Comparison of ENCODE assay signal across 7 cellular contexts in the genomic region with DNA sequence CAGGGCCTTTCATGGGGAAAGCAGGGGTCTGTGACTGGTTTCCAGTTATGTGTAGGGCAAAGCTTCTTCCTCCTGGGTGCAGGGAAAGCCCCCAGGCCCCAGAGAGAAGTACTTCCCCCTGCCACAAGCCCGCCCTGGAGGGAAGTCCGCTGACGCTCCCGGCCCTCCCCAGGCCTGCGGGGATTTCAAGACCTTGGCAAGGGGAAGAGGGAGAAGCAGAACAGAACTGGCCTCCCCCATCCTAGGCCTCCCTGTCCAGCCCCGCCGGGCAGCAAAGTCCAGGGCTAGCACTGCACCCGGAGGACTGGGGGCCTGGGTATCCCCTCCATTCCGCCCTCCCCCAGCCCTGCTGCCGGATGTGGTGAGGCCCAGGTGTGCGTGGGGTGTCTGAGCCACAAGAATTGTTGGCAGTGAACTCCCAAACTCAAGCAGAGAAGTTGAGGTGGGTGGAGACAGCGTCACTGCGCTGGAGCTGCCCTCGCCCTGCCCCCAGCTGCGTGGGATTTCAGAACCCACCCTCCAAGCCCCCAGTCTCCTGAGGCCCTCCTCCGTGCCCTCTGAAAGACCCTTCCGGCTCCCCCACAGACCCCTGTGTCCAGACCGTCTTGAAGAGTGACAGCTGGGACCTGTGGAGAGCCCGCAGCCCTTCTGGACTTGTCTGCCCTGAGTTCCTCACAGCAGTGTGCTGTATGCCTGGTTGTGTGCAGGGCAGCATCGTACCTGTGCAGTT. TPM values are rescaled to one million over a fixed set of nuclear protein-coding genes. Genes with fewer than 3 reads are reported as not detected.
DNase-seq lines count a peak whose midpoint lies in the region; ATAC-seq and TF ChIP-seq lines count a peak whose summit lies in the region.

No MANE protein-coding gene starts in this region.

- peak overlapping the region; percentile 76 for H2AK5ac ChIP-seq in neuronal stem cell (ENCODE audit: low read depth, low read length)

- H2BK12ac ChIP-seq in neuronal stem cell (ENCODE audit: low read length), result no peak overlapping the region

- H3K4me1 ChIP-seq in neuronal stem cell (ENCODE audit: control insufficient read depth in 2 of 2, insufficient read depth in 1 of 2, low read depth in 1 of 2, low read length in 2 of 2) (peaks cover 20 to 22% of the 10 kb centered on the region in 2 donors), tibial artery (peaks cover 0 to 39% (median 19%) of the 10 kb centered on the region in 4 donors)

- no peak overlapping the region for H3K4ac ChIP-seq in neuronal stem cell (ENCODE audit: low read length)

- no peak overlapping the region for H2BK5ac ChIP-seq in neuronal stem cell (ENCODE audit: low read length)

- no peak overlapping the region for H3K9ac ChIP-seq in neuronal stem cell (ENCODE audit: low read depth, low read length, poor library complexity)

- intact Hi-C loops in tibial artery (cut with DNase I; ENCODE audit: low total_unique reads), result loop anchor here (10.0 kb wide), 2 partner anchors 158 to 358 kb away; a partner anchor contains a TSS

- TF ChIP-seq CTCF in tibial artery (IDR thresholded peaks at IDR 0.05), result no peak

- H3K4me3 ChIP-seq in neuronal stem cell (ENCODE audit: low read length in 2 of 2), result no peak overlapping the region
- H3K4me3 ChIP-seq in tibial artery, result no peak overlapping the region

- H2AFZ ChIP-seq in neuronal stem cell (ENCODE audit: low read length), result no peak overlapping the region

- no CpG with 5 or more reads among the region's 20 CpGs for WGBS in neuronal stem cell (ENCODE audit: extremely low coverage in 2 of 2, insufficient read length in 2 of 2, insufficient replicate concordance in 1 of 2), 2 donors

- peak overlapping the region; percentile 45 for H2BK15ac ChIP-seq in neuronal stem cell (ENCODE audit: low read length)

- peak overlapping the region; percentile 96 for H3K4me3 Mint-ChIP-seq in central memory CD8-positive, alpha-beta T cell

- no peaks in the 10 kb centered on the region for H3K27me3 Mint-ChIP-seq in central memory CD8-positive, alpha-beta T cell

- no peaks in the 10 kb centered on the region for H3K9me3 ChIP-seq in neuronal stem cell (replicated peaks in 1 of 2; ENCODE audit: control insufficient read depth in 2 of 2, insufficient read depth in 1 of 2, low read depth in 1 of 2, low read length in 2 of 2)
- no peaks in the 10 kb centered on the region for H3K9me3 ChIP-seq in tibial artery

- DNase-seq in GM19238 (ENCODE audit: insufficient read length, low spot score), result peak; percentile 92
- peak; percentile 72 to 82 (median 76) for DNase-seq in activated CD4-positive, CD25-positive, alpha-beta regulatory T cell (lab: John Stamatoyannopoulos, UW)
- DNase-seq in central memory CD8-positive, alpha-beta T cell (ENCODE audit: low spot score in 2 of 2), result peak; percentile 74 to 87
- no peak for DNase-seq in neuronal stem cell (ENCODE audit: low spot score)
- DNase-seq in tibial artery, result peak; percentile 55 to 83
- no peak for DNase-seq in NCI-H2171 treated with DMSO at 0.1 percent for 48 hours (lab: John Stamatoyannopoulos, UW)

- H3K27ac ChIP-seq in neuronal stem cell (replicated peaks; ENCODE audit: low read length) (no peak overlapping the region), tibial artery (peak overlapping the region in 1 of 2 donors; percentile 35)

- H3K36me3 ChIP-seq in neuronal stem cell (replicated peaks in 1 of 2; ENCODE audit: control insufficient read depth in 2 of 2, insufficient read depth in 2 of 2, low read length in 2 of 2) (no peaks in the 10 kb centered on the region), tibial artery (no peaks in the 10 kb centered on the region)

- H3K27me3 ChIP-seq in neuronal stem cell (ENCODE audit: control insufficient read depth in 3 of 3, insufficient read depth in 3 of 3, low read depth in 1 of 3, low read length in 3 of 3) (peaks cover 6 to 79% (median 29%) of the 10 kb centered on the region in 3 experiments), tibial artery (peaks cover 0 to 2% of the 10 kb centered on the region in 2 donors)

- H3K4me2 ChIP-seq in neuronal stem cell (ENCODE audit: insufficient read depth, low read length, poor library complexity, severe bottlenecking), result no peak overlapping the region

- no peak overlapping the region for H3K23ac ChIP-seq in neuronal stem cell (ENCODE audit: low read depth, low read length, poor library complexity)

- no peaks in the 10 kb centered on the region for H3K9me3 Mint-ChIP-seq in central memory CD8-positive, alpha-beta T cell

- peaks cover 4% of the 10 kb centered on the region for H3K79me1 ChIP-seq in neuronal stem cell (ENCODE audit: low read depth, low read length)

- H2BK120ac ChIP-seq in neuronal stem cell (ENCODE audit: low read depth, low read length), result no peak overlapping the region

- no peak overlapping the region for H3K14ac ChIP-seq in neuronal stem cell (ENCODE audit: low read length)

- peaks cover 55% of the 10 kb centered on the region for H3K36me3 Mint-ChIP-seq in central memory CD8-positive, alpha-beta T cell (ENCODE audit: insufficient read depth)

- ATAC-seq in HG03280 (IDR thresholded peaks at IDR 0.05; ENCODE audit: unreplicated experiment), result peak; percentile 24
- peak; percentile 44 for ATAC-seq in central memory CD8-positive, alpha-beta T cell (replicated peaks; ENCODE audit: extremely low read depth, poor library complexity, severe bottlenecking)

- peak overlapping the region; percentile 56 for H3K18ac ChIP-seq in neuronal stem cell (ENCODE audit: low read length)

- H4K91ac ChIP-seq in neuronal stem cell (ENCODE audit: low read depth, low read length, poor library complexity), result no peak overlapping the region

- no peak overlapping the region for H4K8ac ChIP-seq in neuronal stem cell (ENCODE audit: low read depth, low read length)

- peaks cover 76% of the 10 kb centered on the region for H3K4me1 Mint-ChIP-seq in central memory CD8-positive, alpha-beta T cell

- peak overlapping the region; percentile 97 for H3K27ac Mint-ChIP-seq in central memory CD8-positive, alpha-beta T cell (ENCODE audit: low read depth)

RNA-seq across cellular contexts. Expression of a gene that starts 1.1 kb away (rescaled TPM):
- polyA plus RNA-seq in neuronal stem cell (2013, experiment 1 of 2), result 0.59 TPM
- 0.58 TPM for polyA plus RNA-seq in neuronal stem cell (2013, experiment 2 of 2)

RNA-seq across cellular contexts. Expression of a gene that starts 8.0 kb away (rescaled TPM):
- not detected for polyA plus RNA-seq in neuronal stem cell (2013, experiment 1 of 2)
- 0.04 TPM for polyA plus RNA-seq in neuronal stem cell (2013, experiment 2 of 2)

RNA-seq across cellular contexts. Expression of a gene that starts 29.9 kb away (rescaled TPM):
- 3.6 TPM for polyA plus RNA-seq in neuronal stem cell (2013, experiment 1 of 2)
- polyA plus RNA-seq in neuronal stem cell (2013, experiment 2 of 2), result 3.7 TPM

Comparison
In these comparisons a context has a peak if more than half of its experiments do, and no peak if none do; other contexts are left out.
1. DNase-seq: peak in GM19238 (single experiment), activated CD4-positive, CD25-positive, alpha-beta regulatory T cell (4 of 4), central memory CD8-positive, alpha-beta T cell (2 of 2) and tibial artery (2 of 2); none in neuronal stem cell (single experiment) and NCI-H2171 treated with DMSO at 0.1 percent for 48 hours (single experiment).